In genomic region chr1:69913967-69914366, GRCh38 we compare ENCODE assay signal across 14 cellular contexts.
DNase-seq lines count a peak whose midpoint lies in the region; ATAC-seq and TF ChIP-seq lines count a peak whose summit lies in the region.
"Had no signal": no experiment of that assay in that cellular context is flagged by ENCODE, and none has a peak within 500 bp of the region (broad histone marks: within the 10 kb centered on the region; RNA-seq: fewer than 3 reads in every experiment).

No MANE protein-coding gene starts in this region.

- peak; percentile 97 for DNase-seq in AG10803 (ENCODE audit: low read depth)
- peak; percentile 54 for DNase-seq in NCI-H226
- peak; percentile 20 for DNase-seq in epidermal melanocyte (ENCODE audit: insufficient read length, low spot score)
- peak; percentile 11 for DNase-seq in renal cortical epithelial cell (ENCODE audit: low read depth)
- no peak for DNase-seq in islet precursor cell
- DNase-seq: activated CD4-positive, alpha-beta T cell treated with anti-CD3 and anti-CD28 coated beads for 48 hours; CD4-positive, CD25-positive, alpha-beta regulatory T cell; H9; NCI-H1048; ovary; PC-9 had no signal

- TF ChIP-seq CTCF in AG10803 (conservative IDR thresholded peaks at IDR 0.05; ENCODE audit: low read length), result no peak

- H3K4me3 ChIP-seq in AG10803 (ENCODE audit: low read length), result no peak overlapping the region
- H3K4me3 ChIP-seq: ovary, PC-9 had no signal

- ATAC-seq in HG03196 (IDR thresholded peaks at IDR 0.05; ENCODE audit: unreplicated experiment) (no peak), GM21528 (IDR thresholded peaks at IDR 0.05; ENCODE audit: low FRiP score, unreplicated experiment) (no peak), HG03097 (IDR thresholded peaks at IDR 0.05; ENCODE audit: low FRiP score, unreplicated experiment) (no peak)
